9 cellular contexts compared by ENCODE assay signal in the genomic region with DNA sequence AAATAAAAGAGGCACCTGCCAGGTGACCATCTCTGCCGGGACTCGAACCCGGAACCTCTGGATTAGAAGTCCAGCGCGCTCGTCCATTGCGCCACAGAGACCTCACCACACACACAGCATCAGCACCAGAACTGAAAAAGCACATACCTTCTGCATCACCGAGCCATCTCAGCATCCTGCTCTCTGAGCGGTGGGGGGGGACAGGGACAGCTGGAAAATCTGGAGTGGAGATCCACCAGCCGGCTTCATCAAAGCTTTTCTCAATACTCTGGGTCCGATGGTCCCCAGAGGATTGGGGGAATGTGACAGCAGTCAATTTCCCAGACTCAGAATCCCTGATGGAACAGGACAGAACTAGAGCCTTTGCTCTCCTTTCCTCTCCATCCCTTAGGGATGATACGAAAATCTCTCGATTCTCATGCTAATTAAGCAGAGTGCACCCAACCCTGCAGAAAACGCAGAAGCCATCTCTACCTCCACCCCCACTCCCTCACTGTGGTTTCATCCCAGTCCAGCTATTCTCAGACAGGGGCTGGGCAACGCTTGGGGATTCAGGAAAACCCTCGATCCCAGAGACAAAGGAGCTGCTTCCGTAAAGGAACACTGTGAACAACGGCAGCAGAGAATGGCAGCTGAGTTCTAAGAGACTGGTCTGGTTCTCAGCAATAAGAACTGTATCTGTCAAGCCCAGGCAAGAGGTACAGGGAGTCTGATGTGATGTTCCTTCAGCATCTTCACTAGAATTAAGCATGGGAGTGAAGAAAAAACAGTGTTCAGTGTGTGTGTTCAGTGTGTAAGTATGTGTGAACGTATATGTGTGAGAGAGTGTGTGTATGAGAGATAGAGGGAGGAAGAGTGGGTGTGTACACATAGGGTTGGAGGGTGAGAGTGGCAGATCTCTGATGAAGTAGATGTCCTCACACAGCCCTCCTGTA. TPM values are rescaled to one million over a fixed set of nuclear protein-coding genes. Genes with fewer than 3 reads are reported as not detected.
DNase-seq lines count a peak whose midpoint lies in the region; ATAC-seq and TF ChIP-seq lines count a peak whose summit lies in the region.
"Had no signal": no experiment of that assay in that cellular context is flagged by ENCODE, and none has a peak within 500 bp of the region (broad histone marks: within the 10 kb centered on the region; RNA-seq: fewer than 3 reads in every experiment).

No MANE protein-coding gene starts in this region.

- no peaks in the 10 kb centered on the region for H3K79me2 ChIP-seq in mammary epithelial cell (ENCODE audit: insufficient read depth, low read length)
- H3K79me2 ChIP-seq in mesendoderm (ENCODE audit: control insufficient read depth, insufficient read depth, low read length) = no peaks in the 10 kb centered on the region
- no peaks in the 10 kb centered on the region for H3K79me2 ChIP-seq in PC-9 (ENCODE audit: low read depth)

- CTCF ChIA-PET in mammary epithelial cell (lab: Charles Lee; ENCODE audit: low non-redundant PET) (interaction anchor here (0.6 to 0.7 kb wide), 3 partner anchors 20 to 73 kb away, joined by 3 to 10 read pairs (median 3); no protein-coding TSS in a partner anchor), PC-9 (lab: Charles Lee) (no interaction called here)

- H4K20me1 ChIP-seq in mammary epithelial cell (ENCODE audit: insufficient read depth, low read length) (no peaks in the 10 kb centered on the region), PC-9 (ENCODE audit: insufficient read depth) (no peaks in the 10 kb centered on the region)

- no peak overlapping the region for H4K5ac ChIP-seq in mesendoderm (ENCODE audit: low read length)

- H3K27me3 ChIP-seq in mammary epithelial cell (ENCODE audit: insufficient read depth, low read length) (peaks cover 3% of the 10 kb centered on the region), mesendoderm (ENCODE audit: insufficient read depth, low read length, poor library complexity) (no peaks in the 10 kb centered on the region), PC-9 (ENCODE audit: insufficient read depth, low read depth) (peaks cover 45% of the 10 kb centered on the region)

- POLR2A ChIA-PET in PC-9 (lab: Charles Lee; ENCODE audit: unreplicated experiment) = no interaction called here

- intact Hi-C loops in mammary epithelial cell (cut with micrococcal nuclease) = loop anchor here (1.0 to 5.0 kb wide), 2 partner anchors 19 to 640 kb away; a partner anchor contains a TSS
- intact Hi-C loops in PC-9 (cut with micrococcal nuclease; ENCODE audit: unreplicated experiment) = no loop called here

- no peak overlapping the region for H4K8ac ChIP-seq in mesendoderm (ENCODE audit: low read depth, low read length)

- H3K4ac ChIP-seq in mesendoderm (ENCODE audit: low read depth, low read length) = no peak overlapping the region

- H3F3A ChIP-seq in PC-9 (ENCODE audit: insufficient read depth, low read depth) = no peaks in the 10 kb centered on the region

- H3K27ac ChIP-seq in mammary epithelial cell (ENCODE audit: insufficient read depth, low read depth, low read length) = no peak overlapping the region
- no peak overlapping the region for H3K27ac ChIP-seq in mesendoderm (ENCODE audit: low read depth, low read length)
- H3K27ac ChIP-seq in PC-9 = no peak overlapping the region

- H2AK5ac ChIP-seq in mesendoderm (ENCODE audit: low read length) = no peak overlapping the region

- H3K4me3 ChIP-seq in mammary epithelial cell (replicated peaks in 1 of 3; ENCODE audit: insufficient read depth in 1 of 3, low read depth in 2 of 3, low read length in 3 of 3) = peak overlapping the region; percentile 23 to 47 (median 38)
- no peak overlapping the region for H3K4me3 ChIP-seq in mesendoderm (ENCODE audit: low read length)
- no peak overlapping the region for H3K4me3 ChIP-seq in PC-9

- ATAC-seq in HG03025 (IDR thresholded peaks at IDR 0.05; ENCODE audit: low FRiP score, unreplicated experiment) (no peak), GM21381 (IDR thresholded peaks at IDR 0.05; ENCODE audit: unreplicated experiment) (no peak)

- H2BK120ac ChIP-seq in mesendoderm (ENCODE audit: low read depth, low read length) = no peak overlapping the region

- H3K9ac ChIP-seq in mammary epithelial cell (ENCODE audit: insufficient read depth, low read length) = no peak overlapping the region
- H3K9ac ChIP-seq in mesendoderm (ENCODE audit: low read length) = no peak overlapping the region

- no TSS peak for BruUV-seq in mammary epithelial cell (replicated peaks; lab: Mats Ljungman, UMichigan)
- BruUV-seq in PC-9 (replicated peaks; lab: Mats Ljungman, UMichigan) = no TSS peak

- H2AFZ ChIP-seq in mammary epithelial cell (ENCODE audit: low read depth, low read length) = peak overlapping the region; percentile 81
- no peak overlapping the region; the same call in 1 of the 2 replicates for H2AFZ ChIP-seq in PC-9

- H3K4me1 ChIP-seq in mammary epithelial cell (ENCODE audit: insufficient read depth, low read length) (peaks cover 6% of the 10 kb centered on the region), mesendoderm (ENCODE audit: control insufficient read depth, low read depth, low read length) (no peaks in the 10 kb centered on the region), PC-9 (replicated peaks; ENCODE audit: insufficient read depth) (no peaks in the 10 kb centered on the region)

- TF ChIP-seq CTCF in mammary epithelial cell (conservative IDR thresholded peaks at IDR 0.05 in 1 of 2, IDR thresholded peaks at IDR 0.05 in 1 of 2; ENCODE audit: extremely low read depth in 1 of 2, insufficient read depth in 1 of 2, low read depth in 1 of 2, low read length in 2 of 2) = no peak
- no peak for TF ChIP-seq CTCF in PC-9 (conservative IDR thresholded peaks at IDR 0.05)

- H3K4me2 ChIP-seq in mammary epithelial cell (ENCODE audit: insufficient read depth, low read depth, low read length) (peak overlapping the region; percentile 66), mesendoderm (ENCODE audit: low read length) (no peak overlapping the region), PC-9 (no peak overlapping the region)

- no peak overlapping the region for H2BK5ac ChIP-seq in mesendoderm (ENCODE audit: low read length)

- in situ Hi-C loops in mammary epithelial cell (cut with MboI; ENCODE audit: low sequenced_read_pairs in 2 of 2) = no loop called here

- H3K9me3 ChIP-seq in mammary epithelial cell (replicated peaks; ENCODE audit: insufficient read depth, low read length) (no peaks in the 10 kb centered on the region), PC-9 (ENCODE audit: insufficient read depth, low read depth) (no peaks in the 10 kb centered on the region)

- dilution Hi-C loops in mammary epithelial cell (cut with HindIII; ENCODE audit: low sequenced_read_pairs) = no loop called here

- H3K23ac ChIP-seq in mesendoderm (ENCODE audit: low read length) = no peak overlapping the region

- no peak overlapping the region for H3K56ac ChIP-seq in mesendoderm (ENCODE audit: low read length)

- no peaks in the 10 kb centered on the region for H3K36me3 ChIP-seq in mammary epithelial cell (ENCODE audit: insufficient read depth, low read length)
- H3K36me3 ChIP-seq in mesendoderm (ENCODE audit: control insufficient read depth, insufficient read depth, low read length) = no peaks in the 10 kb centered on the region
- H3K36me3 ChIP-seq in PC-9 (ENCODE audit: low read depth) = no peaks in the 10 kb centered on the region

- H3K18ac ChIP-seq in mesendoderm (ENCODE audit: low read length) = no peak overlapping the region

- no peak overlapping the region for H2BK15ac ChIP-seq in mesendoderm (replicated peaks; ENCODE audit: low read depth)

- H3K79me1 ChIP-seq in mesendoderm (ENCODE audit: low read length) = no peaks in the 10 kb centered on the region

- 28% methylated on average over 15 of the region's 19 CpGs for WGBS in mammary epithelial cell (ENCODE audit: low coverage, missing lambda C conversion rate)
- 100% methylated on average over 1 of the region's 19 CpGs for WGBS in mesendoderm (ENCODE audit: extremely low coverage, insufficient coverage, low lambda C conversion rate)

- DNase-seq in DMS153 treated with DMSO at 0.1 percent for 48 hours (lab: John Stamatoyannopoulos, UW; ENCODE audit: unreplicated experiment) (peak; percentile 15), LHCN-M2 (ENCODE audit: low read depth) (peak; percentile 61), mammary epithelial cell (peak; percentile 85), mesendoderm (peak; percentile 31), HuH-7.5 (ENCODE audit: low spot score) (no peak), PC-9 (no peak)

- H3K9me2 ChIP-seq in PC-9 (ENCODE audit: insufficient read depth) = no peaks in the 10 kb centered on the region

RNA-seq across cellular contexts. Expression of a gene that starts 29.6 kb away (rescaled TPM):
- total RNA-seq in LHCN-M2 (2014; rRNA removed) = 0.86 and 1.0 TPM in 2 replicates
- 2.8 TPM for polyA plus RNA-seq in LHCN-M2 (2012)
- total RNA-seq in mammary epithelial cell = under 1 TPM in 1 of 2 donors, not detected in 1; 0.67 TPM
- 0.03 TPM for polyA plus RNA-seq in mammary epithelial cell
- not detected for polyA minus RNA-seq in mammary epithelial cell
- 2.1 TPM for polyA plus RNA-seq in mesendoderm (2013, experiment 1 of 2)
- 2.2 TPM for polyA plus RNA-seq in mesendoderm (2013, experiment 2 of 2)
- not detected in 2 replicates for total RNA-seq in PC-9 (2021)
- total RNA-seq: T-helper 1 cell treated with Interleukin-12 subunit alpha and Interleukin-12 subunit beta and Interleukin-4 antibody, amounts not matched to agents 30 ng/mL and 1 ng/mL, for 36 hours had no signal

Comparison
In these comparisons a context has a peak if more than half of its experiments do, and no peak if none do; other contexts are left out.
1. DNase-seq: peak in DMS153 treated with DMSO at 0.1 percent for 48 hours (single experiment), LHCN-M2 (single experiment), mammary epithelial cell (single experiment) and mesendoderm (single experiment); none in HuH-7.5 (single experiment) and PC-9 (0 of 2).
2. H3K4me3 ChIP-seq: peak in mammary epithelial cell (3 of 3); none in mesendoderm (single experiment) and PC-9 (single experiment).